1 cellular context compared by ENCODE assay signal in the genomic region with DNA sequence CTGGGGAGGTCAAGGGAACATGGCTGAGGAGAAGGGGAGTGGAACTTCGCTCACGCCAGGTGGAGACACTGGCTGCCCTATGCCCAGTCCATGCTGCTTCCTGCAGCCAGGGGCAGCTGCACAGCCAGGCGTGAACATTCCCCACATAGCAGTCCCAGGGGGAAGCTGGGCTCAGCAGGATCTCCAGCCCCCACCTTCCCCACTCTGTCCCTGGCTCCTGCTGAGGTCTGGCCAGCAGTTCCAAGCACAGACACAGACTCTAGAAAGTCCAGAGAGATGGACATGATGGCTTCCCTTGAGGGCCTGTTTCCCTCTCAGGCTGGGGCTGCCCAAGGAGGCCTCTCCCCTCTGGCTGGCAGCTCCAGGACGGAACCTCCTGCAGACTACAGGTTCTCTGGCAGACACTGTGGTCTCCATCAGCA.
A peak's percentile ranks its signal among the peaks of the same experiment; 100 is the strongest.
TF ChIP-seq lines count a peak whose summit lies in the region.

No MANE protein-coding gene starts in this region.

TF ChIP-seq in HepG2, 621 proteins besides CTCF, POLR2A, EP300 and RAD21 (continues in another document):
- TF ChIP-seq RXRA (CRISPR knock-in tag; IDR thresholded peaks at IDR 0.05): peak; percentile 64; the same call in 1 of the 2 replicates
- peak in 1 of 2 experiments; percentile 39; a peak in 3 of 4 replicates for TF ChIP-seq HMGXB4 (CRISPR knock-in tag; IDR thresholded peaks at IDR 0.05; ENCODE audit: borderline replicate concordance in 1 of 2, low read depth in 1 of 2)
- peak; percentile 38; the same call in 1 of the 2 replicates for TF ChIP-seq ZNF772 (CRISPR knock-in tag; IDR thresholded peaks at IDR 0.05)
- TF ChIP-seq STAG1 (CRISPR knock-in tag; IDR thresholded peaks at IDR 0.05): peak; percentile 68
- 0 out of 2 replicates have a peak, but pooled peaks have one; percentile 28 for TF ChIP-seq RARA (CRISPR knock-in tag; IDR thresholded peaks at IDR 0.05)
- TF ChIP-seq TAF1 (CRISPR knock-in tag; IDR thresholded peaks at IDR 0.05): peak; percentile 51; the same call in 1 of the 2 replicates
- TF ChIP-seq HBP1 (CRISPR knock-in tag; IDR thresholded peaks at IDR 0.05; ENCODE audit: low read depth): peak; percentile 78
- TF ChIP-seq RBM22 (optimal IDR thresholded peaks at IDR 0.05; ENCODE audit: low read length): peak; percentile 21
- TF ChIP-seq ZNF350 (CRISPR knock-in tag; IDR thresholded peaks at IDR 0.05; ENCODE audit: borderline replicate concordance, low read depth): peak; percentile 16; the same call in 1 of the 2 replicates
- TF ChIP-seq ZNF235 (CRISPR knock-in tag; IDR thresholded peaks at IDR 0.05; ENCODE audit: borderline replicate concordance): no peak
- TF ChIP-seq, protein P1, sequence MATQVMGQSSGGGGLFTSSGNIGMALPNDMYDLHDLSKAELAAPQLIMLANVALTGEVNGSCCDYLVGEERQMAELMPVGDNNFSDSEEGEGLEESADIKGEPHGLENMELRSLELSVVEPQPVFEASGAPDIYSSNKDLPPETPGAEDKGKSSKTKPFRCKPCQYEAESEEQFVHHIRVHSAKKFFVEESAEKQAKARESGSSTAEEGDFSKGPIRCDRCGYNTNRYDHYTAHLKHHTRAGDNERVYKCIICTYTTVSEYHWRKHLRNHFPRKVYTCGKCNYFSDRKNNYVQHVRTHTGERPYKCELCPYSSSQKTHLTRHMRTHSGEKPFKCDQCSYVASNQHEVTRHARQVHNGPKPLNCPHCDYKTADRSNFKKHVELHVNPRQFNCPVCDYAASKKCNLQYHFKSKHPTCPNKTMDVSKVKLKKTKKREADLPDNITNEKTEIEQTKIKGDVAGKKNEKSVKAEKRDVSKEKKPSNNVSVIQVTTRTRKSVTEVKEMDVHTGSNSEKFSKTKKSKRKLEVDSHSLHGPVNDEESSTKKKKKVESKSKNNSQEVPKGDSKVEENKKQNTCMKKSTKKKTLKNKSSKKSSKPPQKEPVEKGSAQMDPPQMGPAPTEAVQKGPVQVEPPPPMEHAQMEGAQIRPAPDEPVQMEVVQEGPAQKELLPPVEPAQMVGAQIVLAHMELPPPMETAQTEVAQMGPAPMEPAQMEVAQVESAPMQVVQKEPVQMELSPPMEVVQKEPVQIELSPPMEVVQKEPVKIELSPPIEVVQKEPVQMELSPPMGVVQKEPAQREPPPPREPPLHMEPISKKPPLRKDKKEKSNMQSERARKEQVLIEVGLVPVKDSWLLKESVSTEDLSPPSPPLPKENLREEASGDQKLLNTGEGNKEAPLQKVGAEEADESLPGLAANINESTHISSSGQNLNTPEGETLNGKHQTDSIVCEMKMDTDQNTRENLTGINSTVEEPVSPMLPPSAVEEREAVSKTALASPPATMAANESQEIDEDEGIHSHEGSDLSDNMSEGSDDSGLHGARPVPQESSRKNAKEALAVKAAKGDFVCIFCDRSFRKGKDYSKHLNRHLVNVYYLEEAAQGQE (IDR thresholded peaks at IDR 0.05; ENCODE audit: borderline replicate concordance in 1 of 2, low read depth in 1 of 2, low read length in 2 of 2): no peak
- TF ChIP-seq ZNF883 (CRISPR knock-in tag; IDR thresholded peaks at IDR 0.05; ENCODE audit: not compliant biosample characterization): peak; percentile 4
- peak; percentile 86 for TF ChIP-seq HIC2 (CRISPR knock-in tag; IDR thresholded peaks at IDR 0.05; ENCODE audit: low read depth)
- 0 out of 2 replicates have a peak, but pooled peaks have one; percentile 24 for TF ChIP-seq ARID4A (CRISPR knock-in tag; IDR thresholded peaks at IDR 0.05; ENCODE audit: borderline replicate concordance)
- no peak for TF ChIP-seq ZNF572 (CRISPR knock-in tag; IDR thresholded peaks at IDR 0.05)
- no peak for TF ChIP-seq ARID3A (IDR thresholded peaks at IDR 0.05; ENCODE audit: low read depth, low read length)
- TF ChIP-seq GATAD1 (CRISPR knock-in tag; IDR thresholded peaks at IDR 0.05): 0 out of 2 replicates have a peak, but pooled peaks have one; percentile 22
- peak; percentile 70; the same call in 1 of the 2 replicates for TF ChIP-seq MYC (CRISPR knock-in tag; IDR thresholded peaks at IDR 0.05; ENCODE audit: borderline replicate concordance)
- peak; percentile 48 for TF ChIP-seq ZNF574 (CRISPR knock-in tag; IDR thresholded peaks at IDR 0.05)
- peak; percentile 44; the same call in 1 of the 2 replicates for TF ChIP-seq ZSCAN21 (CRISPR knock-in tag; IDR thresholded peaks at IDR 0.05; ENCODE audit: borderline replicate concordance)
- peak; percentile 70 for TF ChIP-seq ZBTB42 (CRISPR knock-in tag; IDR thresholded peaks at IDR 0.05)
- no peak for TF ChIP-seq ZNF737 (CRISPR knock-in tag; IDR thresholded peaks at IDR 0.05; ENCODE audit: borderline replicate concordance)
- peak; percentile 68 for TF ChIP-seq ZBTB38 (CRISPR knock-in tag; IDR thresholded peaks at IDR 0.05)
- TF ChIP-seq ZNF781 (CRISPR knock-in tag; IDR thresholded peaks at IDR 0.05; ENCODE audit: borderline replicate concordance, not compliant biosample characterization): peak; percentile 64
- TF ChIP-seq TEAD3 (CRISPR knock-in tag; optimal IDR thresholded peaks at IDR 0.05; ENCODE audit: borderline replicate concordance): peak; percentile 94
- TF ChIP-seq SIN3A (IDR thresholded peaks at IDR 0.05; ENCODE audit: borderline replicate concordance, low read depth, low read length): peak; percentile 12; the same call in 1 of the 2 replicates
- peak; percentile 40 for TF ChIP-seq ZNF609 (CRISPR knock-in tag; IDR thresholded peaks at IDR 0.05; ENCODE audit: borderline replicate concordance)
